Comparison of ENCODE assay signal across 8 cellular contexts in genomic region chr17:37047631-37048104, GRCh38.
DNase-seq lines count a peak whose midpoint lies in the region; ATAC-seq and TF ChIP-seq lines count a peak whose summit lies in the region.

No MANE protein-coding gene starts in this region.

- H3K4me3 Mint-ChIP-seq in HFFc6 = no peak overlapping the region
- H3K4me3 Mint-ChIP-seq in activated CD4-positive, alpha-beta T cell treated with anti-CD3 and anti-CD28 coated beads, Interleukin-2, amount 10 ng/mL, durations not matched to agents 24 days and 14 days = no peak overlapping the region

- no peaks in the 10 kb centered on the region for H3K9me3 Mint-ChIP-seq in HFFc6
- no peaks in the 10 kb centered on the region for H3K9me3 Mint-ChIP-seq in activated CD4-positive, alpha-beta T cell treated with anti-CD3 and anti-CD28 coated beads, Interleukin-2, amount 10 ng/mL, durations not matched to agents 24 days and 14 days

- intact Hi-C loops in activated CD4-positive, alpha-beta T cell treated with anti-CD3 and anti-CD28 coated beads, Interleukin-2, amount 10 ng/mL, durations not matched to agents 24 days and 14 days (cut with micrococcal nuclease) = loop anchor here (1.0 to 2.0 kb wide), 2 partner anchors 99 to 418 kb away; partner anchors contain the start of gene AATF

- peaks cover 15% of the 10 kb centered on the region for H3K4me1 Mint-ChIP-seq in HFFc6 (ENCODE audit: low read depth)
- peaks cover 9% of the 10 kb centered on the region for H3K4me1 Mint-ChIP-seq in activated CD4-positive, alpha-beta T cell treated with anti-CD3 and anti-CD28 coated beads, Interleukin-2, amount 10 ng/mL, durations not matched to agents 24 days and 14 days

- DNase-seq in Ammon's horn (ENCODE audit: low spot score) (peak; percentile 89), HFFc6 (peak; percentile 73), NCI-H526 (lab: John Stamatoyannopoulos, UW) (peak; percentile 57 to 91), choroid plexus epithelial cell (ENCODE audit: low read depth) (peak; percentile 94), left lobe of liver (ENCODE audit: low spot score) (peak; percentile 77)
- peak; percentile 92 for DNase-seq in activated CD4-positive, alpha-beta T cell treated with anti-CD3 and anti-CD28 coated beads, Interleukin-2, amount 10 ng/mL, durations not matched to agents 24 days and 14 days
- DNase-seq in stimulated activated CD4-positive, alpha-beta T cell treated with anti-CD3 and anti-CD28 coated beads, Interleukin-4, amount 100 ng/mL, for 4 hours = peak; percentile 69 to 70

- no peak overlapping the region for H3K4me3 ChIP-seq in choroid plexus epithelial cell (ENCODE audit: low read depth, low read length)

- TF ChIP-seq CTCF in HFFc6 (IDR thresholded peaks at IDR 0.05) (peak; percentile 97), choroid plexus epithelial cell (conservative IDR thresholded peaks at IDR 0.05; ENCODE audit: low read depth, low read length) (peak; percentile 96)

- H3K27ac Mint-ChIP-seq in HFFc6 = no peak overlapping the region; the same call in 1 of the 2 replicates
- H3K27ac Mint-ChIP-seq in activated CD4-positive, alpha-beta T cell treated with anti-CD3 and anti-CD28 coated beads, Interleukin-2, amount 10 ng/mL, durations not matched to agents 24 days and 14 days = peak overlapping the region; percentile 0

- no peaks in the 10 kb centered on the region; the same call in 1 of the 2 replicates for H3K27me3 Mint-ChIP-seq in HFFc6 (ENCODE audit: insufficient read depth)
- H3K27me3 Mint-ChIP-seq in activated CD4-positive, alpha-beta T cell treated with anti-CD3 and anti-CD28 coated beads, Interleukin-2, amount 10 ng/mL, durations not matched to agents 24 days and 14 days = no peaks in the 10 kb centered on the region

- H3K36me3 Mint-ChIP-seq in HFFc6 (ENCODE audit: low read depth) = no peaks in the 10 kb centered on the region
- H3K36me3 Mint-ChIP-seq in activated CD4-positive, alpha-beta T cell treated with anti-CD3 and anti-CD28 coated beads, Interleukin-2, amount 10 ng/mL, durations not matched to agents 24 days and 14 days (ENCODE audit: low read depth) = peaks cover 17% of the 10 kb centered on the region

- ATAC-seq in left lobe of liver = peak; percentile 89
- ATAC-seq in HG03095 (IDR thresholded peaks at IDR 0.05; ENCODE audit: unreplicated experiment) = no peak
